ENCODE assay signal across 15 cellular contexts in genomic region chr3:37071921-37072320, GRCh38.
DNase-seq lines count a peak whose midpoint lies in the region; ATAC-seq lines count a peak whose summit lies in the region.
"Had no signal": no experiment of that assay in that cellular context is flagged by ENCODE, and none has a peak within 500 bp of the region (broad histone marks: within the 10 kb centered on the region; RNA-seq: fewer than 3 reads in every experiment).

No MANE protein-coding gene starts in this region.

- no peaks in the 10 kb centered on the region for H3K79me1 ChIP-seq in mesendoderm (ENCODE audit: low read length)

- WGBS in mesendoderm (ENCODE audit: extremely low coverage, insufficient coverage, low lambda C conversion rate), result no CpG with 5 or more reads among the region's 3 CpGs

- peak overlapping the region; percentile 75; the same call in 1 of the 2 replicates for H3K27ac ChIP-seq in SJCRH30
- no peak overlapping the region for H3K27ac ChIP-seq in mesendoderm (ENCODE audit: low read depth, low read length)
- H3K27ac ChIP-seq: KMS-11 had no signal

- H2BK120ac ChIP-seq in mesendoderm (ENCODE audit: low read depth, low read length), result no peak overlapping the region

- H3K4me3 ChIP-seq in SJCRH30 (no peak overlapping the region), mesendoderm (ENCODE audit: low read length) (no peak overlapping the region)

- H2AK5ac ChIP-seq in mesendoderm (ENCODE audit: low read length), result no peak overlapping the region

- H3K4me1 ChIP-seq in SJCRH30, result peaks cover 28% of the 10 kb centered on the region
- H3K4me1 ChIP-seq in mesendoderm (ENCODE audit: control insufficient read depth, low read depth, low read length), result no peaks in the 10 kb centered on the region

- H3K27me3 Mint-ChIP-seq in effector memory CD8-positive, alpha-beta T cell, result no peaks in the 10 kb centered on the region
- no peaks in the 10 kb centered on the region for H3K27me3 Mint-ChIP-seq in activated naive CD8-positive, alpha-beta T cell treated with anti-CD3 and anti-CD28 coated beads for 36 hours
- H3K27me3 Mint-ChIP-seq: CD4-positive, alpha-beta T cell had no signal

- no peak overlapping the region for H3K9ac ChIP-seq in mesendoderm (ENCODE audit: low read length)
- H3K9ac ChIP-seq: KMS-11 had no signal

- H3K9me3 ChIP-seq in SJCRH30 (replicated peaks), result no peaks in the 10 kb centered on the region

- H3K4me1 Mint-ChIP-seq in effector memory CD8-positive, alpha-beta T cell (ENCODE audit: low read depth in 2 of 2), result no peaks in the 10 kb centered on the region
- peaks cover 17% of the 10 kb centered on the region for H3K4me1 Mint-ChIP-seq in activated naive CD8-positive, alpha-beta T cell treated with anti-CD3 and anti-CD28 coated beads for 36 hours
- H3K4me1 Mint-ChIP-seq: H9 had no signal

- H3K9me3 Mint-ChIP-seq in effector memory CD8-positive, alpha-beta T cell, result no peaks in the 10 kb centered on the region
- no peaks in the 10 kb centered on the region for H3K9me3 Mint-ChIP-seq in activated naive CD8-positive, alpha-beta T cell treated with anti-CD3 and anti-CD28 coated beads for 36 hours
- H3K9me3 Mint-ChIP-seq: CD4-positive, alpha-beta T cell; H9 had no signal

- DNase-seq in SJCRH30 (peak; percentile 26 to 53), astrocyte of the hippocampus (ENCODE audit: low read depth, low spot score) (peak; percentile 62), mesendoderm (peak; percentile 18), NCI-H2227 treated with DMSO at 0.1 percent for 48 hours (lab: John Stamatoyannopoulos, UW) (no peak)
- DNase-seq in effector memory CD8-positive, alpha-beta T cell, result no peak
- DNase-seq in activated naive CD8-positive, alpha-beta T cell treated with anti-CD3 and anti-CD28 coated beads for 36 hours, result no peak
- DNase-seq: CD4-positive, alpha-beta T cell; H9; NCI-H1092; NCI-H2107; NCI-H345; NCI-H526 treated with DMSO at 0.1 percent for 48 hours; SHP77 had no signal

- no peaks in the 10 kb centered on the region; the same call in 1 of the 2 replicates for H3K36me3 ChIP-seq in SJCRH30
- H3K36me3 ChIP-seq in mesendoderm (ENCODE audit: control insufficient read depth, insufficient read depth, low read length), result no peaks in the 10 kb centered on the region

- no peak overlapping the region for H4K5ac ChIP-seq in mesendoderm (ENCODE audit: low read length)

- H3K4ac ChIP-seq in mesendoderm (ENCODE audit: low read depth, low read length), result no peak overlapping the region

- no peak overlapping the region for H3K56ac ChIP-seq in mesendoderm (ENCODE audit: low read length)

- ATAC-seq in effector memory CD8-positive, alpha-beta T cell (replicated peaks), result no peak
- no peak for ATAC-seq in HG03039 (IDR thresholded peaks at IDR 0.05; ENCODE audit: unreplicated experiment)

- no peak overlapping the region for H4K8ac ChIP-seq in mesendoderm (ENCODE audit: low read depth, low read length)

- no peak overlapping the region for H3K4me2 ChIP-seq in mesendoderm (ENCODE audit: low read length)
- H3K4me2 ChIP-seq: KMS-11 had no signal

- no peak overlapping the region for H2BK15ac ChIP-seq in mesendoderm (replicated peaks; ENCODE audit: low read depth)

- H3K4me3 Mint-ChIP-seq in effector memory CD8-positive, alpha-beta T cell, result no peak overlapping the region
- no peak overlapping the region for H3K4me3 Mint-ChIP-seq in activated naive CD8-positive, alpha-beta T cell treated with anti-CD3 and anti-CD28 coated beads for 36 hours
- H3K4me3 Mint-ChIP-seq: CD4-positive, alpha-beta T cell; H9 had no signal

- no peak overlapping the region for H3K18ac ChIP-seq in mesendoderm (ENCODE audit: low read length)

- H3K36me3 Mint-ChIP-seq in effector memory CD8-positive, alpha-beta T cell (ENCODE audit: insufficient read depth), result peaks cover 12% of the 10 kb centered on the region
- H3K36me3 Mint-ChIP-seq in activated naive CD8-positive, alpha-beta T cell treated with anti-CD3 and anti-CD28 coated beads for 36 hours, result peaks cover 10% of the 10 kb centered on the region

- no peaks in the 10 kb centered on the region for H3K27me3 ChIP-seq in SJCRH30
- H3K27me3 ChIP-seq in mesendoderm (ENCODE audit: insufficient read depth, low read length, poor library complexity), result no peaks in the 10 kb centered on the region

- no peak overlapping the region for H2BK5ac ChIP-seq in mesendoderm (ENCODE audit: low read length)

- no peak overlapping the region for H3K27ac Mint-ChIP-seq in effector memory CD8-positive, alpha-beta T cell
- H3K27ac Mint-ChIP-seq in activated naive CD8-positive, alpha-beta T cell treated with anti-CD3 and anti-CD28 coated beads for 36 hours, result no peak overlapping the region
- H3K27ac Mint-ChIP-seq: CD4-positive, alpha-beta T cell; H9 had no signal

- no peaks in the 10 kb centered on the region for H3K79me2 ChIP-seq in mesendoderm (ENCODE audit: control insufficient read depth, insufficient read depth, low read length)

- no peak overlapping the region for H3K23ac ChIP-seq in mesendoderm (ENCODE audit: low read length)

Comparison
In these comparisons a context has a peak if more than half of its experiments do, and no peak if none do; other contexts are left out.
1. DNase-seq: peak in SJCRH30 (2 of 2), astrocyte of the hippocampus (single experiment) and mesendoderm (single experiment); none in effector memory CD8-positive, alpha-beta T cell (0 of 3), activated naive CD8-positive, alpha-beta T cell treated with anti-CD3 and anti-CD28 coated beads for 36 hours (single experiment) and NCI-H2227 treated with DMSO at 0.1 percent for 48 hours (single experiment).